21 cellular contexts compared by ENCODE assay signal in the genomic region with DNA sequence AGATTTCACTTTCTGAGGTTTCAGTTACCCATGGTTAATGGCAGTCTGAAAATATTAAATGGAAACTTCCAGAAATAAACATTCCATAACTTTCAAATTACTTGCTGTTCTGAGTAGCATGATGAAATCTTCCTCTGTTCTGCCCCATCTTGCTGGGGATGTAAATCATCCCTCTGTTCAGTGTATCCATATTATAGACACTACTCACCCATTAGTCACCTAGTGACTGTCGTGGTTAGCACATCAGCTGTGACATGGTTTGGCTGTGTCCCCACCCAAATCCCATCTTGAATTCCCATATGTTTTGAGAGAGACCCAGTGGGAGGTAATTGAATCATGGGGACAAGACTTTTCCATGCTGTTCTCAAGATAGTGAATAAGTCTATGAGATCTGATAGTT.
A peak's percentile ranks its signal among the peaks of the same experiment; 100 is the strongest.
DNase-seq lines count a peak whose midpoint lies in the region; ATAC-seq and TF ChIP-seq lines count a peak whose summit lies in the region.
"Had no signal": no experiment of that assay in that cellular context is flagged by ENCODE, and none has a peak within 500 bp of the region (broad histone marks: within the 10 kb centered on the region; RNA-seq: fewer than 3 reads in every experiment).

No MANE protein-coding gene starts in this region.

- DNase-seq in AG20443 (ENCODE audit: low spot score) (peak; percentile 34), LHCN-M2 (ENCODE audit: low read depth) (peak; percentile 66), epithelial cell of esophagus (ENCODE audit: low read depth) (peak; percentile 54), mesenchymal stem cell (peak; percentile 6), kidney glomerular epithelial cell (lab: John Stamatoyannopoulos, UW) (no peak), SKM-1 treated with dmso at 0.1 percent for 144 hours (lab: John Stamatoyannopoulos, UW; ENCODE audit: unreplicated experiment) (no peak)
- no peak for DNase-seq in stimulated activated naive CD8-positive, alpha-beta T cell treated with anti-CD3 and anti-CD28 coated beads, Interleukin-15, Interleukin-2, amounts not matched to agents 100 U/mL and 50 U/mL, for 24 hours
- no peak for DNase-seq in effector memory CD4-positive, alpha-beta T cell
- DNase-seq: activated CD4-positive, alpha-beta T cell treated with anti-CD3 and anti-CD28 coated beads, Interleukin-2, amount 50 U/mL, for 48 hours; activated CD4-positive, CD25-positive, alpha-beta regulatory T cell; activated CD8-positive, alpha-beta memory T cell treated with anti-CD3 and anti-CD28 coated beads, Interleukin-2, amount 50 U/mL, for 48 hours; activated naive CD8-positive, alpha-beta T cell treated with anti-CD3 and anti-CD28 coated beads for 36 hours; body of pancreas; CD4-positive, alpha-beta T cell; GF-D8; immature natural killer cell; sigmoid colon; T1000; upper lobe of left lung had no signal

- H3K79me1 ChIP-seq in mesenchymal stem cell (replicated peaks; ENCODE audit: low read length, poor library complexity, severe bottlenecking) = no peaks in the 10 kb centered on the region

- no peak overlapping the region for H3K14ac ChIP-seq in mesenchymal stem cell (ENCODE audit: low read length in 2 of 2)

- no peaks in the 10 kb centered on the region for H3K9me3 ChIP-seq in mesenchymal stem cell (ENCODE audit: control insufficient read depth, low read length)
- no peaks in the 10 kb centered on the region for H3K9me3 ChIP-seq in effector memory CD4-positive, alpha-beta T cell (ENCODE audit: control insufficient read depth, low read length)
- H3K9me3 ChIP-seq: body of pancreas, sigmoid colon, upper lobe of left lung had no signal

- TF ChIP-seq CTCF in epithelial cell of esophagus (IDR thresholded peaks at IDR 0.05; ENCODE audit: insufficient read depth, low read depth, low read length, missing control alignments) = no peak

- H3K9ac ChIP-seq in mesenchymal stem cell (ENCODE audit: low read length) = no peak overlapping the region

- no peaks in the 10 kb centered on the region for H3K4me1 ChIP-seq in mesenchymal stem cell (ENCODE audit: control insufficient read depth, insufficient read depth, low read depth, low read length)
- no peaks in the 10 kb centered on the region for H3K4me1 ChIP-seq in effector memory CD4-positive, alpha-beta T cell (ENCODE audit: control insufficient read depth, insufficient read depth, low read length, poor library complexity, severe bottlenecking)
- H3K4me1 ChIP-seq: body of pancreas, sigmoid colon, upper lobe of left lung had no signal

- no peak overlapping the region for H3K27ac ChIP-seq in mesenchymal stem cell (ENCODE audit: low read length, poor library complexity, severe bottlenecking)
- no peak overlapping the region for H3K27ac ChIP-seq in effector memory CD4-positive, alpha-beta T cell (ENCODE audit: insufficient read depth, low read length, poor library complexity, severe bottlenecking)
- H3K27ac ChIP-seq: body of pancreas, hepatocyte, sigmoid colon, upper lobe of left lung had no signal

- H3K18ac ChIP-seq in mesenchymal stem cell (ENCODE audit: low read depth in 1 of 2, low read length in 2 of 2) = no peak overlapping the region

- no peak overlapping the region for H4K8ac ChIP-seq in mesenchymal stem cell (ENCODE audit: low read length)

- no peak overlapping the region for H2AFZ ChIP-seq in mesenchymal stem cell (ENCODE audit: low read depth, low read length)
- H2AFZ ChIP-seq: hepatocyte had no signal

- no peaks in the 10 kb centered on the region for H3K36me3 ChIP-seq in mesenchymal stem cell (ENCODE audit: control insufficient read depth in 1 of 2, insufficient read depth in 2 of 2, low read depth in 1 of 2, low read length in 2 of 2)
- no peaks in the 10 kb centered on the region for H3K36me3 ChIP-seq in effector memory CD4-positive, alpha-beta T cell (ENCODE audit: control insufficient read depth, insufficient read depth, low read length)
- H3K36me3 ChIP-seq: sigmoid colon, upper lobe of left lung had no signal

- no peak overlapping the region for H3K4me3 ChIP-seq in epithelial cell of esophagus (ENCODE audit: low read length)
- no peak overlapping the region for H3K4me3 ChIP-seq in mesenchymal stem cell (ENCODE audit: insufficient read depth in 1 of 2, low read depth in 1 of 2, low read length in 2 of 2)
- H3K4me3 ChIP-seq in effector memory CD4-positive, alpha-beta T cell (ENCODE audit: insufficient read depth, low read depth, low read length, poor library complexity, severe bottlenecking) = no peak overlapping the region
- H3K4me3 ChIP-seq: body of pancreas, hepatocyte, sigmoid colon, upper lobe of left lung had no signal

- no peak overlapping the region for H3K4ac ChIP-seq in mesenchymal stem cell (ENCODE audit: low read depth in 1 of 2, low read length in 2 of 2)

- no peak overlapping the region for H2AK5ac ChIP-seq in mesenchymal stem cell (ENCODE audit: low read length, severe bottlenecking)

- H3K23ac ChIP-seq in mesenchymal stem cell (ENCODE audit: low read length in 2 of 2) = no peak overlapping the region

- H2BK120ac ChIP-seq in mesenchymal stem cell (ENCODE audit: low read depth, low read length) = no peak overlapping the region

- no peak overlapping the region for H2BK15ac ChIP-seq in mesenchymal stem cell (ENCODE audit: low read depth, poor library complexity, severe bottlenecking)

- no peak overlapping the region for H4K91ac ChIP-seq in mesenchymal stem cell (ENCODE audit: low read length)

- no peak overlapping the region for H2BK12ac ChIP-seq in mesenchymal stem cell (ENCODE audit: low read length in 2 of 2)

- ATAC-seq in stimulated activated naive CD8-positive, alpha-beta T cell treated with anti-CD3 and anti-CD28 coated beads, Interleukin-15, Interleukin-2, amounts not matched to agents 100 U/mL and 50 U/mL, for 24 hours = no peak
- ATAC-seq: body of pancreas, Right ventricle myocardium inferior had no signal

- H3K27me3 ChIP-seq in mesenchymal stem cell (ENCODE audit: control insufficient read depth in 1 of 2, insufficient read depth in 1 of 2, low read length in 2 of 2) = no peaks in the 10 kb centered on the region
- H3K27me3 ChIP-seq in effector memory CD4-positive, alpha-beta T cell (replicated peaks; ENCODE audit: control insufficient read depth, insufficient read depth, low read length, poor library complexity, severe bottlenecking) = no peaks in the 10 kb centered on the region
- H3K27me3 ChIP-seq: body of pancreas, hepatocyte, sigmoid colon, upper lobe of left lung had no signal

- no peak overlapping the region for H3K4me2 ChIP-seq in mesenchymal stem cell (ENCODE audit: low read length, poor library complexity, severe bottlenecking)
- H3K4me2 ChIP-seq: hepatocyte had no signal

- 50% methylated on average over 1 of the region's 1 CpG for WGBS in mesenchymal stem cell

- no peak overlapping the region for H2BK5ac ChIP-seq in mesenchymal stem cell (ENCODE audit: low read depth, low read length, poor library complexity, severe bottlenecking)

Comparison
In these comparisons a context has a peak if more than half of its experiments do, and no peak if none do; other contexts are left out.
1. DNase-seq: peak in AG20443 (single experiment), LHCN-M2 (single experiment), epithelial cell of esophagus (single experiment) and mesenchymal stem cell (single experiment); none in stimulated activated naive CD8-positive, alpha-beta T cell treated with anti-CD3 and anti-CD28 coated beads, Interleukin-15, Interleukin-2, amounts not matched to agents 100 U/mL and 50 U/mL, for 24 hours (single experiment), effector memory CD4-positive, alpha-beta T cell (0 of 3), kidney glomerular epithelial cell (single experiment) and SKM-1 treated with dmso at 0.1 percent for 144 hours (single experiment).